In the genomic region with DNA sequence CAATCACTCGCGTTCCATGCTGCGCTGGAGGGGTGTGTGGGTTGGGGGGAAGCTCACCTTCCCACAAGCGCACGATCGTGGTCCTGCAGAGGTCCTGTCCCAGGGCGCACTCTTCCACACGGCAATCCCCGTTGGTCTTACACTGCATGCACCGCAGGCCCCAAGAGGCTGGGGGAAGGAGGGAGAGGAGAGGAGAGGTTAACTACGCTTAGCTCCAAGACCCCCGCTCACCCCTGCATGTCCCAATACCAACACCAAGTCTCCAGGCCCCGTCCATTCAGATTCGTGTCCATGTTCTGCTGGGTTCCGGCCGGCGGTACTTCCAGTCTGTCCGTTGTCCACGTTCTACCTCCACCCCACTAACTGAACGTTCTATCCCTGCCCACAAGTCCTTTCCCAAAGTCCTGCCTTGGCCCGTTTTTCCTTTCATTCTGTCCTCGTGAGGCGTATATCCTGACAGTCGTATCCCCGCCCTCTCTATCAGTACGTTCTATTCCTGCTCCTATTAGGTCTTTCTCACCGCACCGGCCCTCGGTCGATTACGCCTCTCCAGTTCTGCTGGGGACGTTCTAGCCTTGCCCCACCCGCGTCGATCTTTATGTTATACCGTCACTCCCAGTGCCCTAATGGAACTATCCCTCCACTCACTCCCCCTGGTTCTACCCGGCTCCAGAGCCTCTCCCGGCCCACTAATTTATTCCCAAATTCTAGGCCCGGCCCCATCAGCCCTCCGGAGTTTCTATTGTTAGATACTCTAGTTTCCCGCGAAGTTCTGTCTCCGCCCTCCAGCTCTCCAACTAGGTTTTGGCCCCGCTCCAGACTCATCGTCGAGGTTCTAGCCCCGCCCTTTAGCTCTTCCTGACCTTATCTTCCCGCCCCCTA, we compare ENCODE assay signal across 8 cellular contexts. TPM values are rescaled to one million over a fixed set of nuclear protein-coding genes. Genes with fewer than 3 reads are reported as not detected.
A peak's percentile ranks its signal among the peaks of the same experiment; 100 is the strongest.
DNase-seq lines count a peak whose midpoint lies in the region; ATAC-seq, FAIRE-seq and TF ChIP-seq lines count a peak whose summit lies in the region.

No MANE protein-coding gene starts in this region.

- H3K27ac Mint-ChIP-seq in activated naive CD8-positive, alpha-beta T cell treated with anti-CD3 and anti-CD28 coated beads, Interleukin-2, amount 50 U/mL, for 24 hours = peak overlapping the region; percentile 54

- CTCF ChIA-PET in AG04450 (lab: Charles Lee) = interaction anchor here (0.6 to 1.6 kb wide), 27 partner anchors 9 to 235 kb away, joined by 3 to 10 read pairs (median 4); partner anchors contain the start of genes IRGQ, SMG9 and ZNF576

- H3K4me3 ChIP-seq in AG04450 (ENCODE audit: low read depth, low read length) (peak overlapping the region; percentile 62), HL-60 (replicated peaks; ENCODE audit: insufficient read depth, low read length) (peak overlapping the region; percentile 43), iPS-18a (ENCODE audit: low read length) (peak overlapping the region; percentile 63), small intestine (ENCODE audit: low read depth in 1 of 2, low read length in 2 of 2) (peak overlapping the region in 1 of 2 donors; percentile 22)

- H3K27me3 Mint-ChIP-seq in activated naive CD8-positive, alpha-beta T cell treated with anti-CD3 and anti-CD28 coated beads, Interleukin-2, amount 50 U/mL, for 24 hours = peaks cover 5% of the 10 kb centered on the region

- POLR2A ChIA-PET in AG04450 (lab: Yijun Ruan, JAX) = interaction anchor here (0.6 to 3.0 kb wide), 14 partner anchors 11 to 135 kb away, joined by 3 to 17 read pairs (median 4); partner anchors contain the start of genes IRGQ, SMG9, ZNF575 and ZNF576

- FAIRE-seq in small intestine (lab: Jason Lieb, UNC) = no peak

- DNase-seq in AG04450 (ENCODE audit: low read depth, low spot score) (no peak), HL-60 (ENCODE audit: low read depth in 1 of 2, low spot score in 1 of 2) (no peak), small intestine (peak; percentile 77), T-helper 9 cell (no peak)
- DNase-seq in activated naive CD8-positive, alpha-beta T cell treated with anti-CD3 and anti-CD28 coated beads, Interleukin-2, amount 50 U/mL, for 24 hours = no peak

- H3K36me3 ChIP-seq in iPS-18a (ENCODE audit: control insufficient read depth, low read depth, low read length) = no peaks in the 10 kb centered on the region
- no peaks in the 10 kb centered on the region for H3K36me3 ChIP-seq in small intestine (ENCODE audit: control insufficient read depth in 2 of 2, insufficient read depth in 2 of 2, low read length in 2 of 2)

- H3K4me3 Mint-ChIP-seq in activated naive CD8-positive, alpha-beta T cell treated with anti-CD3 and anti-CD28 coated beads, Interleukin-2, amount 50 U/mL, for 24 hours = peak overlapping the region; percentile 85

- peak overlapping the region; percentile 80 for H3K9ac ChIP-seq in iPS-18a (ENCODE audit: low read length)

- H3K9me3 Mint-ChIP-seq in activated naive CD8-positive, alpha-beta T cell treated with anti-CD3 and anti-CD28 coated beads, Interleukin-2, amount 50 U/mL, for 24 hours = no peaks in the 10 kb centered on the region

- H3K27ac ChIP-seq in AG04450 (ENCODE audit: low read depth, low read length) (peak overlapping the region; percentile 21), HL-60 (replicated peaks) (no peak overlapping the region), iPS-18a (ENCODE audit: low read length) (peak overlapping the region; percentile 51), small intestine (ENCODE audit: low read depth in 1 of 2, low read length in 1 of 2) (peak overlapping the region; percentile 8 to 9)

- no peaks in the 10 kb centered on the region for H3K27me3 ChIP-seq in AG04450 (ENCODE audit: control insufficient read depth, insufficient read depth, low read length)
- H3K27me3 ChIP-seq in HL-60 (ENCODE audit: insufficient read depth, poor library complexity, severe bottlenecking) = no peaks in the 10 kb centered on the region
- H3K27me3 ChIP-seq in iPS-18a (ENCODE audit: control insufficient read depth, insufficient read depth, low read length) = peaks cover 21% of the 10 kb centered on the region
- no peaks in the 10 kb centered on the region for H3K27me3 ChIP-seq in small intestine (ENCODE audit: control insufficient read depth in 2 of 2, insufficient read depth in 2 of 2, low read length in 2 of 2)

- no peak for ATAC-seq in activated naive CD8-positive, alpha-beta T cell treated with anti-CD3 and anti-CD28 coated beads, Interleukin-2, amount 50 U/mL, for 24 hours
- no peak for ATAC-seq in HG02852 (IDR thresholded peaks at IDR 0.05; ENCODE audit: unreplicated experiment)
- ATAC-seq in GM19023 (IDR thresholded peaks at IDR 0.05; ENCODE audit: unreplicated experiment) = no peak

- peaks cover 41% of the 10 kb centered on the region for H3K4me1 Mint-ChIP-seq in activated naive CD8-positive, alpha-beta T cell treated with anti-CD3 and anti-CD28 coated beads, Interleukin-2, amount 50 U/mL, for 24 hours

- 22 to 30% (median 26%) methylated on average over 47 to 48 of the region's 48 CpGs for WGBS in small intestine, 3 donors

- no peak for TF ChIP-seq CTCF in AG04450 (IDR thresholded peaks at IDR 0.05; ENCODE audit: low read depth, low read length)
- no peak for TF ChIP-seq CTCF in HL-60 (IDR thresholded peaks at IDR 0.05; ENCODE audit: insufficient read depth, low read length)

- peaks cover 23% of the 10 kb centered on the region for H3K4me1 ChIP-seq in iPS-18a (ENCODE audit: control insufficient read depth, low read depth, low read length)
- peaks cover 0 to 3% of the 10 kb centered on the region in 2 donors for H3K4me1 ChIP-seq in small intestine (ENCODE audit: control insufficient read depth in 2 of 2, insufficient read depth in 1 of 2, low read depth in 1 of 2, low read length in 1 of 2)

- H3K9me3 ChIP-seq in AG04450 (ENCODE audit: control insufficient read depth, insufficient read depth, low read length) (no peaks in the 10 kb centered on the region; the same call in 1 of the 2 replicates), iPS-18a (ENCODE audit: control insufficient read depth, low read depth, low read length) (no peaks in the 10 kb centered on the region), small intestine (ENCODE audit: control insufficient read depth, low read depth) (no peaks in the 10 kb centered on the region)

- peaks cover 16% of the 10 kb centered on the region for H3K36me3 Mint-ChIP-seq in activated naive CD8-positive, alpha-beta T cell treated with anti-CD3 and anti-CD28 coated beads, Interleukin-2, amount 50 U/mL, for 24 hours (ENCODE audit: low read depth)

RNA-seq across cellular contexts. Expression of gene PLAUR, which starts 2.2 kb away (rescaled TPM):
- polyA plus RNA-seq in AG04450 (2011; rRNA removed) (75.5 and 89.9 TPM in 2 replicates), small intestine (10 to 100 TPM in 2 of 3 donors, 1 to 10 TPM in 1; 4.9 to 17.6 (median 14.1) TPM)
- polyA minus RNA-seq in AG04450 (2011; rRNA and poly(A)+ RNA removed) = 53.3 and 65.0 TPM in 2 replicates

RNA-seq across cellular contexts. Expression of gene CADM4, which starts 28.1 kb away (rescaled TPM):
- polyA plus RNA-seq in AG04450 (2011; rRNA removed) = 3.7 and 5.3 TPM in 2 replicates
- polyA minus RNA-seq in AG04450 (2011; rRNA and poly(A)+ RNA removed) = 2.3 and 3.0 TPM in 2 replicates
- 1 to 10 TPM in 2 of 3 donors, not detected in 1; 1.1 to 6.8 TPM for polyA plus RNA-seq in small intestine

RNA-seq across cellular contexts. Expression of gene IRGC, which starts 48.1 kb away (rescaled TPM):
- polyA plus RNA-seq in AG04450 (2011; rRNA removed) (not detected in 2 replicates), small intestine (not detected)
- not detected in 2 replicates for polyA minus RNA-seq in AG04450 (2011; rRNA and poly(A)+ RNA removed)

RNA-seq across cellular contexts. Expression of gene ZNF428, which starts 48.3 kb away (rescaled TPM):
- polyA plus RNA-seq in AG04450 (2011; rRNA removed) (18.7 and 23.2 TPM in 2 replicates), small intestine (10 to 100 TPM; 16.8 to 43.2 (median 20.3) TPM)
- polyA minus RNA-seq in AG04450 (2011; rRNA and poly(A)+ RNA removed) = 4.1 and 4.6 TPM in 2 replicates

RNA-seq across cellular contexts. Expression of gene SRRM5, which starts 55.9 kb away (rescaled TPM):
- polyA plus RNA-seq in AG04450 (2011; rRNA removed) (0.07 and 0.12 TPM in 2 replicates), small intestine (under 1 TPM; 0.27 to 0.67 (median 0.31) TPM)
- polyA minus RNA-seq in AG04450 (2011; rRNA and poly(A)+ RNA removed) = not detected in 2 replicates
